In the genomic region with DNA sequence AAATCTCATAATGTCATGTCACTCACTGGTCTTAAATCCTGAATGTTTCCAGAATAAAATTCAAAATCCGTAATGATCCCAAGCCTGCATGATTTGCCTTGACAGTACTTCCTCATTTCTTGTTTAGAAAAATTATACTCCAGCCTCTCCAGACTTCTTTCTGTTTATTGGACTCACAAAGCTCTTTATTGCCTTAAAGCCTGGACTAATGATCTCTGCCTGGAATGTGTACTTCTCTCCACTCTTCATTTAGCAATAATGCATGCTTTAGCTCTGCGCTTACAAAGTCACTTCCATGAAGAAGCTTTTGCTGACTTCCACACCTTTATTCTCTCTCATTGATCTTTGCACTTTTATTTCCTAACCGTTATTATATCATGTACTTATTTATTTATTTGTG, we compare ENCODE assay signal across 28 cellular contexts. TPM values are rescaled to one million over a fixed set of nuclear protein-coding genes. Genes with fewer than 3 reads are reported as not detected.
A peak's percentile ranks its signal among the peaks of the same experiment; 100 is the strongest.
DNase-seq lines count a peak whose midpoint lies in the region; FAIRE-seq and TF ChIP-seq lines count a peak whose summit lies in the region.
"Had no signal": no experiment of that assay in that cellular context is flagged by ENCODE, and none has a peak within 500 bp of the region (broad histone marks: within the 10 kb centered on the region; RNA-seq: fewer than 3 reads in every experiment).

No MANE protein-coding gene starts in this region.

- intact Hi-C loops in transverse colon (cut with DNase I; ENCODE audit: low total_unique reads) (no loop called here), uterus (cut with DNase I; ENCODE audit: low total_unique reads) (no loop called here)

- TF ChIP-seq CTCF in hepatocyte (IDR thresholded peaks at IDR 0.05; ENCODE audit: poor library complexity), result no peak
- TF ChIP-seq CTCF in transverse colon (IDR thresholded peaks at IDR 0.05), result no peak
- TF ChIP-seq CTCF in uterus (IDR thresholded peaks at IDR 0.05), result no peak

- H3K27me3 ChIP-seq in hepatocyte (no peaks in the 10 kb centered on the region), mucosa of rectum (ENCODE audit: control insufficient read depth in 2 of 2, insufficient read depth in 2 of 2, low read length in 2 of 2) (no peaks in the 10 kb centered on the region), transverse colon (no peaks in the 10 kb centered on the region), uterus (no peaks in the 10 kb centered on the region)
- H3K27me3 ChIP-seq: BLaER1 treated with 17β-estradiol and CSF1 and Interleukin-3, amounts not matched to agents 10 nM and 100 nM had no signal

- no peak for FAIRE-seq in GM12892 (lab: Jason Lieb, UNC)
- FAIRE-seq: A204.1, D721Med, GM12891, H54 had no signal

- peak overlapping the region; percentile 29 for H3K27ac ChIP-seq in hepatocyte
- peak overlapping the region; percentile 38 to 66 for H3K27ac ChIP-seq in mucosa of rectum (ENCODE audit: low read depth in 2 of 2, low read length in 2 of 2)
- peak overlapping the region in 3 of 4 donors; percentile 42 to 60 (median 45) for H3K27ac ChIP-seq in transverse colon
- no peak overlapping the region for H3K27ac ChIP-seq in uterus
- H3K27ac ChIP-seq: 22Rv1; BLaER1 treated with 17β-estradiol and CSF1 and Interleukin-3, amounts not matched to agents 10 nM and 100 nM had no signal

- in situ Hi-C loops in transverse colon (cut with MboI; ENCODE audit: low pct_ligation_motif_present in 1 of 4, low pct_unique_long_range_greater_than_20kb in 1 of 4, low sequenced_read_pairs in 3 of 4), result no loop called here

- DNase-seq in NCI-H82 treated with DMSO at 0.1 percent for 48 hours (lab: John Stamatoyannopoulos, UW; ENCODE audit: unreplicated experiment), result peak; percentile 13
- DNase-seq in NCI-H82 (lab: John Stamatoyannopoulos, UW), result no peak
- DNase-seq in hepatocyte (ENCODE audit: low spot score), result peak; percentile 19
- no peak for DNase-seq in transverse colon
- DNase-seq in uterus, result no peak
- DNase-seq in epidermal melanocyte (ENCODE audit: insufficient read length, low spot score), result no peak
- no peak for DNase-seq in GM12892 (ENCODE audit: insufficient read length)
- DNase-seq: AML-193; BE2C; CD4-positive, alpha-beta T cell; CD8-positive, alpha-beta memory T cell; DMS53; DMS79 treated with DMSO at 0.1 percent for 48 hours; GF-D8; GOT3; HFFc6 had no signal

- H3K4me3 ChIP-seq in hepatocyte (no peak overlapping the region), mucosa of rectum (ENCODE audit: low read length in 2 of 2) (peak overlapping the region in 1 of 2 donors; percentile 1), transverse colon (no peak overlapping the region), uterus (no peak overlapping the region)
- H3K4me3 ChIP-seq: BLaER1 treated with 17β-estradiol and CSF1 and Interleukin-3, amounts not matched to agents 10 nM and 100 nM; HAP-1 had no signal

- H3K4me2 ChIP-seq in hepatocyte, result peak overlapping the region; percentile 46
- H3K4me2 ChIP-seq: BLaER1 treated with 17β-estradiol and CSF1 and Interleukin-3, amounts not matched to agents 10 nM and 100 nM had no signal

- H3K79me2 ChIP-seq in hepatocyte, result no peaks in the 10 kb centered on the region

- no peaks in the 10 kb centered on the region for H3K9me3 ChIP-seq in hepatocyte (ENCODE audit: low read depth)
- H3K9me3 ChIP-seq in mucosa of rectum (ENCODE audit: control insufficient read depth in 2 of 2, low read length in 2 of 2), result no peaks in the 10 kb centered on the region
- no peaks in the 10 kb centered on the region for H3K9me3 ChIP-seq in transverse colon
- H3K9me3 ChIP-seq in uterus, result no peaks in the 10 kb centered on the region
- H3K9me3 ChIP-seq: BE2C; BLaER1 treated with 17β-estradiol and CSF1 and Interleukin-3, amounts not matched to agents 10 nM and 100 nM; HAP-1 had no signal

- H3K36me3 ChIP-seq in hepatocyte (replicated peaks; ENCODE audit: insufficient read depth, low read depth) (no peaks in the 10 kb centered on the region), mucosa of rectum (ENCODE audit: control insufficient read depth in 2 of 2, insufficient read depth in 2 of 2, low read length in 2 of 2) (no peaks in the 10 kb centered on the region), transverse colon (no peaks in the 10 kb centered on the region), uterus (no peaks in the 10 kb centered on the region)
- H3K36me3 ChIP-seq: BE2C; BLaER1 treated with 17β-estradiol and CSF1 and Interleukin-3, amounts not matched to agents 10 nM and 100 nM; HAP-1 had no signal

- 73% methylated on average over 3 of the region's 3 CpGs for WGBS in hepatocyte (ENCODE audit: low lambda C conversion rate, missing lambda C conversion rate)
- WGBS in transverse colon (ENCODE audit: low coverage in 1 of 2), 2 donors, result 49 to 63% methylated on average over 3 of the region's 3 CpGs

- H4K20me1 ChIP-seq in hepatocyte (ENCODE audit: insufficient read depth, poor library complexity, severe bottlenecking), result no peaks in the 10 kb centered on the region
- H4K20me1 ChIP-seq: BLaER1 treated with 17β-estradiol and CSF1 and Interleukin-3, amounts not matched to agents 10 nM and 100 nM had no signal

- H3K4me1 ChIP-seq in hepatocyte (ENCODE audit: insufficient read depth) (no peaks in the 10 kb centered on the region), mucosa of rectum (ENCODE audit: control insufficient read depth in 2 of 2, insufficient read depth in 2 of 2, low read length in 2 of 2) (peaks cover 3 to 14% of the 10 kb centered on the region in 2 donors), transverse colon (peaks cover 0 to 13% (median 4%) of the 10 kb centered on the region in 4 donors), uterus (no peaks in the 10 kb centered on the region)
- H3K4me1 ChIP-seq: BE2C; BLaER1 treated with 17β-estradiol and CSF1 and Interleukin-3, amounts not matched to agents 10 nM and 100 nM; HAP-1 had no signal

- peak overlapping the region in 1 of 2 donors; percentile 0 for H3K9ac ChIP-seq in mucosa of rectum (ENCODE audit: low read depth in 1 of 2, low read length in 2 of 2)
- H3K9ac ChIP-seq: BLaER1 treated with 17β-estradiol and CSF1 and Interleukin-3, amounts not matched to agents 10 nM and 100 nM had no signal

- no peak for TF ChIP-seq EP300 in transverse colon (IDR thresholded peaks at IDR 0.05; ENCODE audit: low read depth)

- no peaks in the 10 kb centered on the region for H3K9me2 ChIP-seq in hepatocyte (replicated peaks; ENCODE audit: insufficient read depth)

- H2AFZ ChIP-seq in hepatocyte, result no peak overlapping the region

- no peak for TF ChIP-seq POLR2A in transverse colon (IDR thresholded peaks at IDR 0.05)
- no peak for TF ChIP-seq POLR2A in uterus (IDR thresholded peaks at IDR 0.05)
- no peak for TF ChIP-seq POLR2A in GM12892 (IDR thresholded peaks at IDR 0.05; ENCODE audit: low read depth, low read length)

RNA-seq across cellular contexts. Expression of gene SLC26A3, which starts 27.4 kb away (rescaled TPM):
- total RNA-seq in hepatocyte (14.2 and 18.1 TPM in 2 replicates), transverse colon (1,000 to 10,000 TPM in 3 of 4 donors, 100 to 1,000 TPM in 1; 296 to 4,526 (median 2,822) TPM), uterus (1 to 10 TPM in 1 of 4 donors, under 1 TPM in 3; 0.29 to 1.0 (median 0.66) TPM)
- polyA plus RNA-seq in hepatocyte, result 4.2 and 8.1 TPM in 2 replicates
- polyA plus RNA-seq in GM12892 (2012; ENCODE audit: missing spikeins), result not detected
- total RNA-seq: CD4-positive, alpha-beta T cell; CD8-positive, alpha-beta memory T cell; Daoy; G401; HFFc6 had no signal
- polyA plus RNA-seq: AG04450; CD14-positive monocyte; CD8-positive, alpha-beta memory T cell had no signal

Comparison
In these comparisons a context has a peak if more than half of its experiments do, and no peak if none do; other contexts are left out.
1. DNase-seq: peak in NCI-H82 treated with DMSO at 0.1 percent for 48 hours (single experiment) and hepatocyte (single experiment); none in NCI-H82 (single experiment), transverse colon (single experiment), uterus (0 of 2), epidermal melanocyte (single experiment) and GM12892 (single experiment).
2. H3K27ac ChIP-seq: peak in hepatocyte (single experiment), mucosa of rectum (2 of 2) and transverse colon (3 of 4); none in uterus (0 of 2).
3. RNA of gene SLC26A3, which starts 27.4 kb away (total RNA-seq): 296 to 4,526 TPM in transverse colon; 14.2 to 18.1 TPM in hepatocyte and 0.29 to 1.0 TPM in uterus; every median in the first group is over 10 times any median in the second.